Comparison of ENCODE assay signal across 8 cellular contexts in the genomic region with DNA sequence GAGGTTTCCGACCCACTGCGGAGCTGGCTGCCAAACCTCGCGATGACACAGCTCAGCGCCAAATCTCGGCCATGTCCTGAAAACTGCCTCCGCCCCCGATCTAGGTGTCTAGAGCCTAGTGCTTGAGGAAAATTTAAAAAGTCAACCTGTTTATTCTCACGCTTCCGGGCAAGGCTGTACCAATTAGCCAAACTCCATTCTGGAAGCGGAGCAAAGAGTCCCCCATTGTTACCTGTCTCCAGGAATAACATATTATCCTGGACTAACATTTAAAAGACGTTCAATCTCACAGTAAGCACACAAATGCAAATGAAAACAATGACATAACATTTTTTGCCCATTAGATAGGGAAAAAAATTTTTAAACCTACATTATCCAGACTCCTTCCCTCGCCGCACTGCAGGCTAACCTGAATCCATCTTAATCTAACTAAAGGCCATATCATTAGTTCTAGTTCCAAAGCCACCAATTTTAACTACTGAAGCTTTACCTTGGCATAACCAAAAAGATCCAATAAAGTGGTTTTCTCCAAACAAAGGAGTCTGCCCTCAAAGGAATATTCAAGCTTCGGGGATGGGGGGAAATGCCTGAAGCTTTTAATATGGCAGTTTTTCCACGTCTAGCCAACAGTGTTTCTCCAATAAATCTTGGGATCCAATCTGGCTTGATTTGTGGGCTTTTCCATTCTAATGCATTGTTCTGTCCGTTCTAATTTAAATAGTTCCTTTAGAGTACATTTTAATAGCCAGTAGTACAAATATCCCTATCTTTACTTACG. TPM values are rescaled to one million over a fixed set of nuclear protein-coding genes. Genes with fewer than 3 reads are reported as not detected.
DNase-seq lines count a peak whose midpoint lies in the region; ATAC-seq and TF ChIP-seq lines count a peak whose summit lies in the region.

No MANE protein-coding gene starts in this region.

- peaks cover 0 to 3% (median 0%) of the 10 kb centered on the region in 8 donors for H3K9me3 ChIP-seq in spleen

- WGBS in spleen, 5 donors: 2 to 42% (median 8%) methylated on average over 18 of the region's 18 CpGs

- peak overlapping the region; percentile 96 for H3K27ac Mint-ChIP-seq in glutamatergic neuron (ENCODE audit: unreplicated experiment)

- H3K36me3 ChIP-seq in H7 (replicated peaks; ENCODE audit: control insufficient read depth, insufficient read depth, low read length): peaks cover 2% of the 10 kb centered on the region; the same call in 1 of the 2 replicates
- H3K36me3 ChIP-seq in spleen: peaks cover 0 to 22% (median 3%) of the 10 kb centered on the region in 6 donors

- peaks cover 4% of the 10 kb centered on the region for H3K27me3 Mint-ChIP-seq in glutamatergic neuron (ENCODE audit: unreplicated experiment)

- no peak for TF ChIP-seq POLR2A in spleen (IDR thresholded peaks at IDR 0.05)

- H3K4me1 ChIP-seq in spleen: peaks cover 2 to 36% (median 29%) of the 10 kb centered on the region in 6 donors

- H3K4me1 Mint-ChIP-seq in glutamatergic neuron (ENCODE audit: low read depth, unreplicated experiment): peaks cover 3% of the 10 kb centered on the region

- H3K27ac ChIP-seq in VCaP: peak overlapping the region; percentile 76
- H3K27ac ChIP-seq in spleen: peak overlapping the region in 7 of 8 donors; percentile 85 to 94 (median 92)

- TF ChIP-seq CTCF in VCaP (conservative IDR thresholded peaks at IDR 0.05): no peak
- no peak for TF ChIP-seq CTCF in glutamatergic neuron (IDR thresholded peaks at IDR 0.05; ENCODE audit: partially characterized antibody, unreplicated experiment)
- TF ChIP-seq CTCF in spleen (IDR thresholded peaks at IDR 0.05 in 8 of 11, conservative IDR thresholded peaks at IDR 0.05 in 3 of 11): no peak

- no peaks in the 10 kb centered on the region for H3K27me3 ChIP-seq in H7 (ENCODE audit: control insufficient read depth, insufficient read depth, low read length)
- H3K27me3 ChIP-seq in spleen (replicated peaks in 1 of 7): no peaks in the 10 kb centered on the region

- peak; percentile 0 for DNase-seq in COR-L47 (lab: John Stamatoyannopoulos, UW)
- DNase-seq in H7: no peak
- peak; percentile 87 for DNase-seq in glutamatergic neuron
- DNase-seq in spleen: peak; percentile 95
- DNase-seq in EL: no peak
- DNase-seq in activated CD4-positive, alpha-beta T cell treated with anti-CD3 and anti-CD28 coated beads, Interleukin-2, amount 50 U/mL, for 48 hours: no peak

- no peak for ATAC-seq in GM19463 (IDR thresholded peaks at IDR 0.05; ENCODE audit: unreplicated experiment)

- H3K9me3 Mint-ChIP-seq in glutamatergic neuron (ENCODE audit: unreplicated experiment): peaks cover 12% of the 10 kb centered on the region

- H3K4me3 ChIP-seq in H7 (ENCODE audit: insufficient read depth, low read depth, low read length) (peak overlapping the region; percentile 72), spleen (peak overlapping the region; percentile 12 to 83 (median 54))

- no peaks in the 10 kb centered on the region for H3K36me3 Mint-ChIP-seq in glutamatergic neuron (ENCODE audit: unreplicated experiment)

- intact Hi-C loops in spleen (cut with DNase I; ENCODE audit: low total_unique reads): no loop called here

- peak overlapping the region; percentile 91 for H3K4me3 Mint-ChIP-seq in glutamatergic neuron (ENCODE audit: unreplicated experiment)

RNA-seq across cellular contexts. Expression of gene HUWE1, which starts 1.9 kb away (rescaled TPM):
- 79.9 and 97.4 TPM in 2 replicates for total RNA-seq in H7 (2014; rRNA removed; shearing (Covaris generic))
- total RNA-seq in glutamatergic neuron (ENCODE audit: unreplicated experiment) (311 TPM), spleen (100 to 1,000 TPM; 122 to 204 (median 164) TPM)
- 10 to 100 TPM; 19.1 to 27.0 (median 19.2) TPM for polyA plus RNA-seq in spleen

Comparison
In these comparisons a context has a peak if more than half of its experiments do, and no peak if none do; other contexts are left out.
1. DNase-seq: peak in COR-L47 (single experiment), glutamatergic neuron (single experiment) and spleen (single experiment); none in H7 (single experiment), EL (single experiment) and activated CD4-positive, alpha-beta T cell treated with anti-CD3 and anti-CD28 coated beads, Interleukin-2, amount 50 U/mL, for 48 hours (0 of 2).